In the genomic region with DNA sequence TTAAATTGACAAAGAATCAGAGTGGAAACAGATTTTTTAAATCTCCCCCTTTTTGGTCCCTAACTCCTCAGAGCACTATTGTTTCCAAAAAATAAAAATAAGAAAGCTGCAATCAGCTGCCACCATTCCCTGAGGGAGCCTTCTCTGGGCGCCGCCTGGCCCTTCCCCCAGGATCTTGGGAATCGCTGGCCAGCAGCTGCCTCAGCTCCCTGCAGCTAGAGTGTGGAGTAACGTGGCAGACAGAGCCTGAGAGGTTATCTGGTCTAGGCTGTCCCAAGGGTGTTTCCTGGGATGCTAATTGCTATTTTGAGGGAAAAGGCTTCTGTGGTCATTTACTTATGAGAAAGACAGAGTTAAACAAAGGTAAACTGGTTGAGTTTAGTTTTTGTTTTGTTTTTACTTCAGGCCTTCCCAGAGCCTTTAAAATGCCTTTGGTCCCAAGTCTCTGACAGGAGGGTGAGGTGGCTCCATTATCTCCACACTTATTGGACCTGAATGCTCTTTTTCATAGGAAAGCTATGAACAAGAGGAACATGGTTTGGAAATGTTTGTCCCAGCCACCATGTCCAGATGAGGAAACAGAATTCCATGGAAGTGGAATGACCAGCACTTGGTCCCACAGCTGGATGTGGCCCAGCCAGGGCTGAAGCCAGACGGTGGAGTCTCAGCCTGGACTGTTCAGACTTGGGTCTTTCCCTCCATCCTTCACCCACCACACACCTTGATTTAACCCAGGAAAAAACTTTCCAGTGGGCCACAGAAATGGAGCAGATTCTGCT, we compare ENCODE assay signal across 19 cellular contexts. TPM values are rescaled to one million over a fixed set of nuclear protein-coding genes. Genes with fewer than 3 reads are reported as not detected.
DNase-seq lines count a peak whose midpoint lies in the region; ATAC-seq and TF ChIP-seq lines count a peak whose summit lies in the region.
"Had no signal": no experiment of that assay in that cellular context is flagged by ENCODE, and none has a peak within 500 bp of the region (broad histone marks: within the 10 kb centered on the region; RNA-seq: fewer than 3 reads in every experiment).

No MANE protein-coding gene starts in this region.

- no peaks in the 10 kb centered on the region for H3K36me3 ChIP-seq in HEK293 (ENCODE audit: control insufficient read depth in 2 of 2, insufficient read depth in 1 of 2, low read length in 2 of 2)
- H3K36me3 ChIP-seq in mesendoderm (ENCODE audit: control insufficient read depth, insufficient read depth, low read length), result no peaks in the 10 kb centered on the region
- H3K36me3 ChIP-seq in CD8-positive, alpha-beta T cell (ENCODE audit: insufficient read depth, low read length), result no peaks in the 10 kb centered on the region
- H3K36me3 ChIP-seq: SJSA1 had no signal

- peak overlapping the region; percentile 75 for H3K56ac ChIP-seq in mesendoderm (ENCODE audit: low read length)

- no peak overlapping the region for H3K18ac ChIP-seq in mesendoderm (ENCODE audit: low read length)

- no peak overlapping the region for H3K4me3 ChIP-seq in HEK293 (ENCODE audit: low read depth, low read length)
- no peak overlapping the region for H3K4me3 ChIP-seq in fibroblast of the aortic adventitia (ENCODE audit: low read depth, low read length)
- no peak overlapping the region for H3K4me3 ChIP-seq in mesendoderm (ENCODE audit: low read length)
- no peak overlapping the region for H3K4me3 ChIP-seq in CD8-positive, alpha-beta T cell (ENCODE audit: low read depth, low read length)
- H3K4me3 ChIP-seq: SJSA1, smooth muscle cell had no signal

- DNase-seq in EH (ENCODE audit: low read depth) (peak; percentile 43), fibroblast of the aortic adventitia (ENCODE audit: low read depth) (peak; percentile 44), mesendoderm (peak; percentile 71), NCI-H446 (lab: John Stamatoyannopoulos, UW) (no peak)
- DNase-seq in stimulated activated CD4-positive, alpha-beta T cell treated with anti-CD3 and anti-CD28 coated beads, Interleukin-4, amount 100 ng/mL, for 24 hours, result no peak
- no peak for DNase-seq in CD8-positive, alpha-beta T cell
- DNase-seq: activated CD4-positive, CD25-positive, alpha-beta regulatory T cell treated with anti-CD3 and anti-CD28 coated beads, Interleukin-2, amount 50 U/mL, for 72 hours; activated naive CD8-positive, alpha-beta T cell treated with anti-CD3 and anti-CD28 coated beads, Interleukin-2, amount 50 U/mL, for 24 hours; erythroblast; mammary epithelial cell; NCI-H1436 treated with DMSO at 0.1 percent for 48 hours; NCI-H524; PC-3; T1000 had no signal

- no peaks in the 10 kb centered on the region for H3K79me1 ChIP-seq in mesendoderm (ENCODE audit: low read length)

- H3K9me3 Mint-ChIP-seq in CD8-positive, alpha-beta T cell, result peaks cover 3% of the 10 kb centered on the region

- H2BK15ac ChIP-seq in mesendoderm (replicated peaks; ENCODE audit: low read depth), result no peak overlapping the region

- H3K9me3 ChIP-seq in HEK293 (ENCODE audit: control insufficient read depth, insufficient read depth, low read depth, low read length), result no peaks in the 10 kb centered on the region
- no peaks in the 10 kb centered on the region for H3K9me3 ChIP-seq in CD8-positive, alpha-beta T cell (ENCODE audit: low read length)
- H3K9me3 ChIP-seq: SJSA1 had no signal

- no peak overlapping the region for H3K4me3 Mint-ChIP-seq in CD8-positive, alpha-beta T cell
- H3K4me3 Mint-ChIP-seq: activated naive CD8-positive, alpha-beta T cell treated with anti-CD3 and anti-CD28 coated beads, Interleukin-2, amount 50 U/mL, for 24 hours; naive thymus-derived CD4-positive, alpha-beta T cell had no signal

- WGBS in mesendoderm (ENCODE audit: extremely low coverage, insufficient coverage, low lambda C conversion rate), result no CpG with 5 or more reads among the region's 5 CpGs

- CTCF ChIA-PET in HEK293 (lab: Yijun Ruan, JAX), result no interaction called here
- CTCF ChIA-PET in CD8-positive, alpha-beta T cell (lab: Charles Lee), result no interaction called here

- H3K36me3 Mint-ChIP-seq in CD8-positive, alpha-beta T cell, result peaks cover 2% of the 10 kb centered on the region

- no peak overlapping the region for H3K23ac ChIP-seq in mesendoderm (ENCODE audit: low read length)

- no peaks in the 10 kb centered on the region for H3K27me3 ChIP-seq in mesendoderm (ENCODE audit: insufficient read depth, low read length, poor library complexity)
- no peaks in the 10 kb centered on the region for H3K27me3 ChIP-seq in CD8-positive, alpha-beta T cell (ENCODE audit: insufficient read depth, low read length)
- H3K27me3 ChIP-seq: SJSA1 had no signal

- no peak overlapping the region for H4K5ac ChIP-seq in mesendoderm (ENCODE audit: low read length)

- H2AK5ac ChIP-seq in mesendoderm (ENCODE audit: low read length), result peak overlapping the region; percentile 24

- H3K9ac ChIP-seq in mesendoderm (ENCODE audit: low read length), result no peak overlapping the region

- no peak overlapping the region for H3K4me2 ChIP-seq in mesendoderm (ENCODE audit: low read length)
- H3K4me2 ChIP-seq: smooth muscle cell had no signal

- H3K4ac ChIP-seq in mesendoderm (ENCODE audit: low read depth, low read length), result peak overlapping the region; percentile 18

- H3K79me2 ChIP-seq in mesendoderm (ENCODE audit: control insufficient read depth, insufficient read depth, low read length), result no peaks in the 10 kb centered on the region

- POLR2A ChIA-PET in HEK293 (lab: Yijun Ruan, JAX), result no interaction called here
- POLR2A ChIA-PET in CD8-positive, alpha-beta T cell (lab: Charles Lee), result no interaction called here

- H3K4me1 Mint-ChIP-seq in CD8-positive, alpha-beta T cell (ENCODE audit: low read depth), result peaks cover 6% of the 10 kb centered on the region
- H3K4me1 Mint-ChIP-seq: activated naive CD8-positive, alpha-beta T cell treated with anti-CD3 and anti-CD28 coated beads, Interleukin-2, amount 50 U/mL, for 24 hours had no signal

- peak overlapping the region; percentile 60 for H2BK5ac ChIP-seq in mesendoderm (ENCODE audit: low read length)

- H3K27ac Mint-ChIP-seq in CD8-positive, alpha-beta T cell, result no peak overlapping the region
- H3K27ac Mint-ChIP-seq: activated naive CD8-positive, alpha-beta T cell treated with anti-CD3 and anti-CD28 coated beads, Interleukin-2, amount 50 U/mL, for 24 hours; naive thymus-derived CD4-positive, alpha-beta T cell; progenitor cell of endocrine pancreas had no signal

- H4K8ac ChIP-seq in mesendoderm (ENCODE audit: low read depth, low read length), result no peak overlapping the region

- H3K4me1 ChIP-seq in HEK293 (ENCODE audit: control insufficient read depth, insufficient read depth, low read length) (no peaks in the 10 kb centered on the region), mesendoderm (ENCODE audit: control insufficient read depth, low read depth, low read length) (peaks cover 15% of the 10 kb centered on the region)
- H3K4me1 ChIP-seq in CD8-positive, alpha-beta T cell (ENCODE audit: insufficient read depth, low read length), result no peaks in the 10 kb centered on the region
- H3K4me1 ChIP-seq: SJSA1 had no signal

- H3K27ac ChIP-seq in HEK293 (ENCODE audit: extremely low read depth, low read depth, low read length), result no peak overlapping the region
- peak overlapping the region; percentile 35 for H3K27ac ChIP-seq in mesendoderm (ENCODE audit: low read depth, low read length)
- no peak overlapping the region for H3K27ac ChIP-seq in CD8-positive, alpha-beta T cell (ENCODE audit: low read depth, low read length)
- H3K27ac ChIP-seq: SJSA1 had no signal

- H3K27me3 Mint-ChIP-seq in CD8-positive, alpha-beta T cell (ENCODE audit: low read depth), result no peaks in the 10 kb centered on the region
- H3K27me3 Mint-ChIP-seq: activated naive CD8-positive, alpha-beta T cell treated with anti-CD3 and anti-CD28 coated beads, Interleukin-2, amount 50 U/mL, for 24 hours had no signal

- no peak overlapping the region for H2BK120ac ChIP-seq in mesendoderm (ENCODE audit: low read depth, low read length)

- intact Hi-C loops in CD8-positive, alpha-beta T cell (cut with DNase I, micrococcal nuclease), result no loop called here

- TF ChIP-seq CTCF in HEK293 (tag by site-specific recombination; IDR thresholded peaks at IDR 0.05) (no peak), fibroblast of the aortic adventitia (IDR thresholded peaks at IDR 0.05; ENCODE audit: insufficient read depth, low read length) (no peak)
- TF ChIP-seq CTCF in CD8-positive, alpha-beta T cell (IDR thresholded peaks at IDR 0.05), result no peak

- no peak for ATAC-seq in CD8-positive, alpha-beta T cell
- ATAC-seq: activated naive CD8-positive, alpha-beta T cell treated with anti-CD3 and anti-CD28 coated beads, Interleukin-2, amount 50 U/mL, for 24 hours; naive thymus-derived CD4-positive, alpha-beta T cell; PC-3 had no signal

TF ChIP-seq in HEK293, 187 proteins besides CTCF, POLR2A, EP300 and RAD21 (continues in another document):
- TF ChIP-seq, protein P1, sequence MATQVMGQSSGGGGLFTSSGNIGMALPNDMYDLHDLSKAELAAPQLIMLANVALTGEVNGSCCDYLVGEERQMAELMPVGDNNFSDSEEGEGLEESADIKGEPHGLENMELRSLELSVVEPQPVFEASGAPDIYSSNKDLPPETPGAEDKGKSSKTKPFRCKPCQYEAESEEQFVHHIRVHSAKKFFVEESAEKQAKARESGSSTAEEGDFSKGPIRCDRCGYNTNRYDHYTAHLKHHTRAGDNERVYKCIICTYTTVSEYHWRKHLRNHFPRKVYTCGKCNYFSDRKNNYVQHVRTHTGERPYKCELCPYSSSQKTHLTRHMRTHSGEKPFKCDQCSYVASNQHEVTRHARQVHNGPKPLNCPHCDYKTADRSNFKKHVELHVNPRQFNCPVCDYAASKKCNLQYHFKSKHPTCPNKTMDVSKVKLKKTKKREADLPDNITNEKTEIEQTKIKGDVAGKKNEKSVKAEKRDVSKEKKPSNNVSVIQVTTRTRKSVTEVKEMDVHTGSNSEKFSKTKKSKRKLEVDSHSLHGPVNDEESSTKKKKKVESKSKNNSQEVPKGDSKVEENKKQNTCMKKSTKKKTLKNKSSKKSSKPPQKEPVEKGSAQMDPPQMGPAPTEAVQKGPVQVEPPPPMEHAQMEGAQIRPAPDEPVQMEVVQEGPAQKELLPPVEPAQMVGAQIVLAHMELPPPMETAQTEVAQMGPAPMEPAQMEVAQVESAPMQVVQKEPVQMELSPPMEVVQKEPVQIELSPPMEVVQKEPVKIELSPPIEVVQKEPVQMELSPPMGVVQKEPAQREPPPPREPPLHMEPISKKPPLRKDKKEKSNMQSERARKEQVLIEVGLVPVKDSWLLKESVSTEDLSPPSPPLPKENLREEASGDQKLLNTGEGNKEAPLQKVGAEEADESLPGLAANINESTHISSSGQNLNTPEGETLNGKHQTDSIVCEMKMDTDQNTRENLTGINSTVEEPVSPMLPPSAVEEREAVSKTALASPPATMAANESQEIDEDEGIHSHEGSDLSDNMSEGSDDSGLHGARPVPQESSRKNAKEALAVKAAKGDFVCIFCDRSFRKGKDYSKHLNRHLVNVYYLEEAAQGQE (tag by site-specific recombination; IDR thresholded peaks at IDR 0.05), result peak; percentile 50

RNA-seq across cellular contexts. Expression of a gene that starts 14.1 kb away (rescaled TPM):
- total RNA-seq in fibroblast of the aortic adventitia (ENCODE audit: low replicate concordance), result 9.7 and 10.6 TPM in 2 replicates
- 1.8 TPM for polyA plus RNA-seq in mesendoderm (2013, experiment 1 of 2)
- 2.1 TPM for polyA plus RNA-seq in mesendoderm (2013, experiment 2 of 2)
- under 1 TPM; 0.17 to 0.33 TPM for total RNA-seq in CD8-positive, alpha-beta T cell
- total RNA-seq: PC-3 had no signal

Comparison
In these comparisons a context has a peak if more than half of its experiments do, and no peak if none do; other contexts are left out.
1. DNase-seq: peak in EH (single experiment), fibroblast of the aortic adventitia (single experiment) and mesendoderm (single experiment); none in stimulated activated CD4-positive, alpha-beta T cell treated with anti-CD3 and anti-CD28 coated beads, Interleukin-4, amount 100 ng/mL, for 24 hours (single experiment), NCI-H446 (0 of 2) and CD8-positive, alpha-beta T cell (0 of 7).